19 cellular contexts compared by ENCODE assay signal in genomic region chr13:48591889-48592725, GRCh38. TPM values are rescaled to one million over a fixed set of nuclear protein-coding genes. Genes with fewer than 3 reads are reported as not detected.
DNase-seq lines count a peak whose midpoint lies in the region; ATAC-seq and TF ChIP-seq lines count a peak whose summit lies in the region.
"Had no signal": no experiment of that assay in that cellular context is flagged by ENCODE, and none has a peak within 500 bp of the region (broad histone marks: within the 10 kb centered on the region; RNA-seq: fewer than 3 reads in every experiment).

No MANE protein-coding gene starts in this region.

- no peak for DNase-seq in endodermal cell
- DNase-seq in mesenteric fat pad (ENCODE audit: low spot score), result no peak
- DNase-seq in body of pancreas, result no peak
- DNase-seq in naive thymus-derived CD4-positive, alpha-beta T cell, result no peak
- DNase-seq: COR-L47, DMS53, MM.1S, NCI-H1105 treated with DMSO at 0.1 percent for 48 hours, NCI-H187 treated with DMSO at 0.1 percent for 48 hours, NCI-H2171, NCI-H82, Peyer's patch, Right ventricle myocardium superior had no signal

- peaks cover 4% of the 10 kb centered on the region; the same call in 1 of the 2 replicates for H3K9me3 ChIP-seq in HUES64 (ENCODE audit: insufficient read depth, low read depth, low read length)
- peaks cover 59% of the 10 kb centered on the region for H3K9me3 ChIP-seq in endodermal cell (ENCODE audit: control insufficient read depth, low read length)
- no peaks in the 10 kb centered on the region for H3K9me3 ChIP-seq in body of pancreas
- no peaks in the 10 kb centered on the region for H3K9me3 ChIP-seq in naive thymus-derived CD4-positive, alpha-beta T cell (ENCODE audit: control insufficient read depth in 2 of 3, low read length in 3 of 3)
- H3K9me3 ChIP-seq: Peyer's patch had no signal

- POLR2A ChIA-PET in naive thymus-derived CD4-positive, alpha-beta T cell (lab: Charles Lee), result interaction anchor here (0.7 kb wide), 1 partner anchor 8 kb away, joined by 3 read pairs; no protein-coding TSS in a partner anchor

- TF ChIP-seq POLR2A in body of pancreas (IDR thresholded peaks at IDR 0.05), result no peak

- peaks cover 17% of the 10 kb centered on the region for H3K4me1 Mint-ChIP-seq in endodermal cell
- peaks cover 19% of the 10 kb centered on the region for H3K4me1 Mint-ChIP-seq in nephron
- H3K4me1 Mint-ChIP-seq in naive thymus-derived CD4-positive, alpha-beta T cell, result peaks cover 0 to 4% (median under 1%) of the 10 kb centered on the region in 7 donors

- H3K27ac Mint-ChIP-seq in endodermal cell, result no peak overlapping the region
- H3K27ac Mint-ChIP-seq in nephron, result peak overlapping the region; percentile 21 to 79 (median 72)
- peak overlapping the region in 1 of 9 donors; percentile 39 for H3K27ac Mint-ChIP-seq in naive thymus-derived CD4-positive, alpha-beta T cell

- H3K4me1 ChIP-seq in HUES64 (ENCODE audit: insufficient read depth, low read length) (peaks cover 40% of the 10 kb centered on the region), endodermal cell (ENCODE audit: control insufficient read depth, insufficient read depth, low read length) (no peaks in the 10 kb centered on the region), body of pancreas (peaks cover 39% of the 10 kb centered on the region)
- peaks cover 0 to 2% of the 10 kb centered on the region in 2 donors for H3K4me1 ChIP-seq in naive thymus-derived CD4-positive, alpha-beta T cell (ENCODE audit: control insufficient read depth in 2 of 2, insufficient read depth in 2 of 2, low read length in 2 of 2)
- H3K4me1 ChIP-seq: Peyer's patch had no signal

- H3K4me3 ChIP-seq in HUES64 (ENCODE audit: low read length) (no peak overlapping the region), endodermal cell (ENCODE audit: low read length) (peak overlapping the region; percentile 66), body of pancreas (no peak overlapping the region)
- no peak overlapping the region for H3K4me3 ChIP-seq in naive thymus-derived CD4-positive, alpha-beta T cell (ENCODE audit: low read length)
- H3K4me3 ChIP-seq: Peyer's patch had no signal

- H3K36me3 Mint-ChIP-seq in endodermal cell (ENCODE audit: low read depth), result peaks cover 14% of the 10 kb centered on the region
- H3K36me3 Mint-ChIP-seq in nephron (ENCODE audit: low read depth), result no peaks in the 10 kb centered on the region
- no peaks in the 10 kb centered on the region for H3K36me3 Mint-ChIP-seq in naive thymus-derived CD4-positive, alpha-beta T cell

- H3K27me3 ChIP-seq in HUES64 (ENCODE audit: insufficient read depth, low read length) (no peaks in the 10 kb centered on the region), endodermal cell (ENCODE audit: control insufficient read depth, insufficient read depth, low read length, poor library complexity, severe bottlenecking) (no peaks in the 10 kb centered on the region), body of pancreas (no peaks in the 10 kb centered on the region)
- H3K27me3 ChIP-seq in naive thymus-derived CD4-positive, alpha-beta T cell (ENCODE audit: control insufficient read depth in 2 of 2, insufficient read depth in 2 of 2, low read length in 2 of 2), result no peaks in the 10 kb centered on the region
- H3K27me3 ChIP-seq: Peyer's patch had no signal

- H3K9me3 Mint-ChIP-seq in endodermal cell (peaks cover 47% of the 10 kb centered on the region), nephron (peaks cover 6% of the 10 kb centered on the region)
- peaks cover 0 to 5% (median 0%) of the 10 kb centered on the region in 11 donors for H3K9me3 Mint-ChIP-seq in naive thymus-derived CD4-positive, alpha-beta T cell

- CTCF ChIA-PET in naive thymus-derived CD4-positive, alpha-beta T cell (lab: Charles Lee), result interaction anchor here (0.9 to 1.1 kb wide), 2 partner anchors 57 to 177 kb away, joined by 3 read pairs; no protein-coding TSS in a partner anchor

- H3K27me3 Mint-ChIP-seq in endodermal cell (ENCODE audit: insufficient read depth), result peaks cover 3% of the 10 kb centered on the region
- H3K27me3 Mint-ChIP-seq in nephron (ENCODE audit: low read depth), result peaks cover 7% of the 10 kb centered on the region
- peaks cover 0 to 12% (median 0%) of the 10 kb centered on the region in 5 donors for H3K27me3 Mint-ChIP-seq in naive thymus-derived CD4-positive, alpha-beta T cell

- H3K36me3 ChIP-seq in HUES64 (ENCODE audit: insufficient read depth, low read length) (no peaks in the 10 kb centered on the region), endodermal cell (ENCODE audit: control insufficient read depth, insufficient read depth, low read length) (no peaks in the 10 kb centered on the region), body of pancreas (replicated peaks in 1 of 2; ENCODE audit: insufficient read depth in 1 of 2, low read depth in 2 of 2) (no peaks in the 10 kb centered on the region)
- no peaks in the 10 kb centered on the region for H3K36me3 ChIP-seq in naive thymus-derived CD4-positive, alpha-beta T cell (ENCODE audit: control insufficient read depth in 2 of 3, insufficient read depth in 3 of 3, low read length in 3 of 3)
- H3K36me3 ChIP-seq: Peyer's patch had no signal

- ATAC-seq in body of pancreas, result no peak
- no peak for ATAC-seq in HG03039 (IDR thresholded peaks at IDR 0.05; ENCODE audit: unreplicated experiment)
- ATAC-seq in naive thymus-derived CD4-positive, alpha-beta T cell, result no peak
- ATAC-seq: SK-N-SH treated with all-trans-retinoic acid at 6 μM for 48 hours had no signal

- H3K4me3 Mint-ChIP-seq in endodermal cell (no peak overlapping the region), nephron (no peak overlapping the region)
- no peak overlapping the region for H3K4me3 Mint-ChIP-seq in naive thymus-derived CD4-positive, alpha-beta T cell

- intact Hi-C loops in body of pancreas (cut with DNase I), result loop anchor here (5.0 kb wide), 1 partner anchor 180 kb away; no protein-coding TSS in a partner anchor
- intact Hi-C loops in naive thymus-derived CD4-positive, alpha-beta T cell (cut with micrococcal nuclease), result no loop called here

- H3K27ac ChIP-seq in 22Rv1 (peak overlapping the region; percentile 29; the same call in 1 of the 2 replicates), HUES64 (ENCODE audit: low read depth, low read length) (peak overlapping the region; percentile 58), endodermal cell (ENCODE audit: low read depth, low read length) (no peak overlapping the region), body of pancreas (peak overlapping the region in 2 of 4 donors; percentile 29 to 65)
- no peak overlapping the region for H3K27ac ChIP-seq in naive thymus-derived CD4-positive, alpha-beta T cell (ENCODE audit: low read depth, low read length)
- H3K27ac ChIP-seq: C4-2B, Peyer's patch had no signal

- WGBS in HUES64, result 76% methylated on average over 3 of the region's 4 CpGs
- 68 to 82% methylated on average over 2 to 3 of the region's 4 CpGs for WGBS in endodermal cell (ENCODE audit: insufficient coverage in 1 of 2, insufficient read length in 1 of 2), 2 experiments
- 54 to 74% methylated on average over 4 of the region's 4 CpGs for WGBS in body of pancreas, 2 donors

- H3K9ac ChIP-seq in HUES64 (ENCODE audit: low read depth, low read length) (no peak overlapping the region; the same call in 1 of the 2 replicates), endodermal cell (ENCODE audit: extremely low read depth, low read length, poor library complexity, severe bottlenecking) (no peak overlapping the region)

- TF ChIP-seq CTCF in 22Rv1 (IDR thresholded peaks at IDR 0.05) (no peak), endodermal cell (conservative IDR thresholded peaks at IDR 0.05) (no peak), nephron (IDR thresholded peaks at IDR 0.05; ENCODE audit: unreplicated experiment in 3 of 3) (no peak), body of pancreas (IDR thresholded peaks at IDR 0.05) (no peak)

RNA-seq across cellular contexts. Expression of gene RCBTB2, which starts 59.2 kb away (rescaled TPM):
- 13.0 TPM for polyA plus RNA-seq in HUES64 (2013, experiment 1 of 2)
- polyA plus RNA-seq in HUES64 (2013, experiment 2 of 2), result 13.8 TPM
- 1 to 10 TPM; 3.1 to 7.3 TPM for total RNA-seq in endodermal cell
- polyA plus RNA-seq in endodermal cell (2013, experiment 1 of 2), result 22.5 TPM
- polyA plus RNA-seq in endodermal cell (2013, experiment 2 of 2), result 22.1 TPM
- 11.8 TPM for total RNA-seq in mesenteric fat pad
- total RNA-seq in body of pancreas, result 1 to 10 TPM; 1.6 to 6.0 TPM
- total RNA-seq in naive thymus-derived CD4-positive, alpha-beta T cell, result 10 to 100 TPM in 3 of 5 experiments, 1 to 10 TPM in 2; 7.6 to 17.8 (median 10.1) TPM
- polyA plus RNA-seq in naive thymus-derived CD4-positive, alpha-beta T cell, result 10 to 100 TPM; 14.6 to 19.7 TPM

Comparison
In these comparisons a context has a peak if more than half of its experiments do, and no peak if none do; other contexts are left out.
1. H3K27ac ChIP-seq: peak in 22Rv1 (single experiment) and HUES64 (single experiment); none in endodermal cell (single experiment) and naive thymus-derived CD4-positive, alpha-beta T cell (single experiment).